In the genomic region with DNA sequence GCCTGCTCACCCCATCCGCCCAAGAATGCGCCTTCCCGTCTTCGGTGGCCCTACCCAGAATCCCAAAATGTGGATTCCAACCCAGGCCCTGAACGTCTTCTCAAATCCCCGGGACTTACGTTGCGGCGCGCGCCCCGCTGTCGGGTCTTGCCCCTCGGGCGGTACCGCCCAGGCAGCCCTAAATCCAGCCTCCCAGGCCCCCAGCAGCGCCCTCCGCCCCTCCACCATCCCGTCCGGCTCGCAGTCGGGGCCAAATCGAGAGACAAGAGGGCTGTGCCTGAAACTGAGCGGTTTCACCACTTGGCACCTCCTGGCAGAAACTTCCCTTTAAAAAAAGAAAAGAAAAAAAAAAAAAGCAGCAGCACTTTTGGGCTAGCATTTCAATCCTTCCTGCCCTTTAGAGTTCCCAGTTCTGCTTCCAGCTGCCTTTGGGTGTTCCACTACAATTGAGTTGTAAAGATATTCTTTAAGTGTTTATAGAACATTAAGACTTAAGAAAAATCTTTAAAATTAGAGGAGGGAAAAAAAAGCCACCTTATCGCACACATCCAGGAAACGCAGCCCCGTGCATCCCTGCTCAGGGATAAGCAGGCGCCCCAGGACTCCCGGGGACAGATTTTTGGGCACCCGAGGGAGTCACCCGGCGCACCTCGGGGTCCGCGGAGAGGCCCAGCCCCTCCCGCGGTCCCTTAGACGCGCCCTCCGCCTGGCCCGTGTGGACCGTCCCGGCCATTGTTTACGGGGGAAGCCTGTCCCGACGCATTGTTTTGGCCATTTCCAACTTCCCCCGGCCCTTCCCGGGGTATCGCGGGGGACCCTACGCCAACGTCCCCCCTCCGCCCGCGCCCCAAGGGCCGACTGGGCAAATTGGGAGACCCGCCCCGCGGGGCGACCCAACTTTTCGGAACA, we compare ENCODE assay signal across 1 cellular context.
TF ChIP-seq lines count a peak whose summit lies in the region.

No MANE protein-coding gene starts in this region.

TF ChIP-seq in GM12878, 131 proteins besides CTCF, POLR2A, EP300 and RAD21 (continued from another document):
- TF ChIP-seq, protein P1, sequence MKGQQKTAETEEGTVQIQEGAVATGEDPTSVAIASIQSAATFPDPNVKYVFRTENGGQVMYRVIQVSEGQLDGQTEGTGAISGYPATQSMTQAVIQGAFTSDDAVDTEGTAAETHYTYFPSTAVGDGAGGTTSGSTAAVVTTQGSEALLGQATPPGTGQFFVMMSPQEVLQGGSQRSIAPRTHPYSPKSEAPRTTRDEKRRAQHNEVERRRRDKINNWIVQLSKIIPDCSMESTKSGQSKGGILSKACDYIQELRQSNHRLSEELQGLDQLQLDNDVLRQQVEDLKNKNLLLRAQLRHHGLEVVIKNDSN (IDR thresholded peaks at IDR 0.05; ENCODE audit: borderline replicate concordance, extremely low read length, insufficient read depth, low read depth, low read length) = no peak
- TF ChIP-seq ZSCAN29 (IDR thresholded peaks at IDR 0.05) = no peak
- no peak for TF ChIP-seq SMARCA5 (IDR thresholded peaks at IDR 0.05)
- 0 out of 2 replicates have a peak, but pooled peaks have one; percentile 14 for TF ChIP-seq BACH1 (IDR thresholded peaks at IDR 0.05; ENCODE audit: borderline replicate concordance)
- TF ChIP-seq, protein P2, sequence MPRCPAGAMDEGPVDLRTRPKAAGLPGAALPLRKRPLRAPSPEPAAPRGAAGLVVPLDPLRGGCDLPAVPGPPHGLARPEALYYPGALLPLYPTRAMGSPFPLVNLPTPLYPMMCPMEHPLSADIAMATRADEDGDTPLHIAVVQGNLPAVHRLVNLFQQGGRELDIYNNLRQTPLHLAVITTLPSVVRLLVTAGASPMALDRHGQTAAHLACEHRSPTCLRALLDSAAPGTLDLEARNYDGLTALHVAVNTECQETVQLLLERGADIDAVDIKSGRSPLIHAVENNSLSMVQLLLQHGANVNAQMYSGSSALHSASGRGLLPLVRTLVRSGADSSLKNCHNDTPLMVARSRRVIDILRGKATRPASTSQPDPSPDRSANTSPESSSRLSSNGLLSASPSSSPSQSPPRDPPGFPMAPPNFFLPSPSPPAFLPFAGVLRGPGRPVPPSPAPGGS (IDR thresholded peaks at IDR 0.05; ENCODE audit: borderline replicate concordance, insufficient read depth, low read depth, low read length, poor library complexity, severe bottlenecking) = no peak
- TF ChIP-seq MTA3 (IDR thresholded peaks at IDR 0.05; ENCODE audit: borderline replicate concordance, low read length) = no peak
- TF ChIP-seq TCF12 (IDR thresholded peaks at IDR 0.05; ENCODE audit: low read depth, low read length) = no peak
- TF ChIP-seq ZNF384 (IDR thresholded peaks at IDR 0.05; ENCODE audit: borderline replicate concordance, low read depth, low read length) = peak; percentile 47; the same call in 1 of the 2 replicates
- TF ChIP-seq TCF3 (IDR thresholded peaks at IDR 0.05; ENCODE audit: borderline replicate concordance, insufficient read depth, low read depth, low read length) = no peak
- TF ChIP-seq BCL11A (IDR thresholded peaks at IDR 0.05; ENCODE audit: low read depth, low read length) = no peak
- no peak for TF ChIP-seq RCOR1 (conservative IDR thresholded peaks at IDR 0.05; ENCODE audit: low read depth, low read length)
- TF ChIP-seq POU2F2 (IDR thresholded peaks at IDR 0.05; ENCODE audit: borderline replicate concordance, low read depth, low read length) = no peak
- no peak for TF ChIP-seq SMAD1 (IDR thresholded peaks at IDR 0.05; ENCODE audit: low read depth, partially characterized antibody)
- no peak for TF ChIP-seq NFIC (IDR thresholded peaks at IDR 0.05; ENCODE audit: low read depth, low read length)
- TF ChIP-seq RBBP5 (conservative IDR thresholded peaks at IDR 0.05) = no peak
- TF ChIP-seq, protein P3, sequence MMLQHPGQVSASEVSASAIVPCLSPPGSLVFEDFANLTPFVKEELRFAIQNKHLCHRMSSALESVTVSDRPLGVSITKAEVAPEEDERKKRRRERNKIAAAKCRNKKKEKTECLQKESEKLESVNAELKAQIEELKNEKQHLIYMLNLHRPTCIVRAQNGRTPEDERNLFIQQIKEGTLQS (IDR thresholded peaks at IDR 0.05; ENCODE audit: borderline replicate concordance, extremely low read depth, low read depth, low read length) = no peak
- TF ChIP-seq, protein P4, sequence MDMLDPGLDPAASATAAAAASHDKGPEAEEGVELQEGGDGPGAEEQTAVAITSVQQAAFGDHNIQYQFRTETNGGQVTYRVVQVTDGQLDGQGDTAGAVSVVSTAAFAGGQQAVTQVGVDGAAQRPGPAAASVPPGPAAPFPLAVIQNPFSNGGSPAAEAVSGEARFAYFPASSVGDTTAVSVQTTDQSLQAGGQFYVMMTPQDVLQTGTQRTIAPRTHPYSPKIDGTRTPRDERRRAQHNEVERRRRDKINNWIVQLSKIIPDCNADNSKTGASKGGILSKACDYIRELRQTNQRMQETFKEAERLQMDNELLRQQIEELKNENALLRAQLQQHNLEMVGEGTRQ (IDR thresholded peaks at IDR 0.05; ENCODE audit: borderline replicate concordance, low read depth, low read length) = no peak
